ENCODE assay signal across 8 cellular contexts in the genomic region with DNA sequence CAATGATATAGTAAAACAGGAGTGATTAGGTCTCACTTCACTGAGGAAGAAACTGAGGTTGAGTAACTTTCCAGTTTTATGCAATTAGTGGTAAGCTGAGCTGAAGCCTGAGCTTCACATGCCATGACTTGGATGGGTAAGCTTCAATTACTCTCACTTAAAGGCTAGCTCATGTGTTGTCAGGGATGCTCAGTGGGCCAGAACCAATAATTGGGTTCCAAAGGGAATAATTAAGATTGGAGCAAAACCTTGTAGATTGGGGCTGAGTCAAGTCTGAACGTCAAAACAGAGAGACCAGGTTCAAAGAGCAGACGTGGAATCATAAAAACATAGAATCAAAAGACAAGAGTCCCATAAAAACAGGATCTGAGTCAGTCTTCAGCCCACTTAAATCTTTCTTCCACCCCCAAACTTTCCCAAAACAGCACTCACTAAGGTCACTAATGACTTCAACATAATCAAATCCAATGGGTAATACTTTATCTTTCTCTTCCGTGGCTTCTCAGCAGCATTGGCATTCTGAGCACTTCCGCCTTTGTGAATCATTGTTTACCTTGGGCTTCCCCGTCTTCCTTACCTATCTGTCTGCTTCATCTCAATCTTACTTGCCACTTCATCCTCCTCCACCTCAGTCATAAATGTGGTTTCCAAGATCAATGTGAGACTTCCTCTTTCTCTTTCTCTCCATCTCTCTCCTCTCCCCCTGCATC. TPM values are rescaled to one million over a fixed set of nuclear protein-coding genes. Genes with fewer than 3 reads are reported as not detected.
A peak's percentile ranks its signal among the peaks of the same experiment; 100 is the strongest.
DNase-seq lines count a peak whose midpoint lies in the region; ATAC-seq lines count a peak whose summit lies in the region.

No MANE protein-coding gene starts in this region.

- peak overlapping the region; percentile 35 for H3K4me3 Mint-ChIP-seq in activated T-cell treated with anti-CD3 and anti-CD28 coated beads, Interleukin-2, amount 50 U/mL, for 72 hours

- H3K9me3 Mint-ChIP-seq in activated T-cell treated with anti-CD3 and anti-CD28 coated beads, Interleukin-2, amount 50 U/mL, for 72 hours: peaks cover 2 to 3% of the 10 kb centered on the region in 2 donors

- peaks cover 24% of the 10 kb centered on the region for H3K4me1 Mint-ChIP-seq in activated T-cell treated with anti-CD3 and anti-CD28 coated beads, Interleukin-2, amount 50 U/mL, for 72 hours (ENCODE audit: low read depth)

- DNase-seq in stimulated activated CD4-positive, alpha-beta T cell treated with anti-CD3 and anti-CD28 coated beads, Interleukin-15, amount 100 ng/mL, for 24 hours: peak; percentile 37
- DNase-seq in stimulated activated CD4-positive, alpha-beta T cell treated with anti-CD3 and anti-CD28 coated beads, Interleukin-12 subunit alpha, Interleukin-12 subunit beta, amount 100 ng/mL, for 4 hours: no peak
- DNase-seq in activated T-cell treated with anti-CD3 and anti-CD28 coated beads, Interleukin-2, amount 50 U/mL, for 72 hours: peak; percentile 32 to 45
- DNase-seq in stimulated activated CD4-positive, alpha-beta T cell treated with anti-CD3 and anti-CD28 coated beads, Interleukin-4, amount 100 ng/mL, for 24 hours: peak; percentile 47
- DNase-seq in effector CD4-positive, alpha-beta T cell: no peak
- DNase-seq in NCI-H1048 (lab: John Stamatoyannopoulos, UW) (no peak), cortex of kidney (lab: John Stamatoyannopoulos, UW) (no peak)

- peak overlapping the region; percentile 9 for H3K27ac Mint-ChIP-seq in activated T-cell treated with anti-CD3 and anti-CD28 coated beads, Interleukin-2, amount 50 U/mL, for 72 hours

- no peaks in the 10 kb centered on the region for H3K36me3 Mint-ChIP-seq in activated T-cell treated with anti-CD3 and anti-CD28 coated beads, Interleukin-2, amount 50 U/mL, for 72 hours (ENCODE audit: insufficient read depth in 2 of 2)

- H3K27me3 Mint-ChIP-seq in activated T-cell treated with anti-CD3 and anti-CD28 coated beads, Interleukin-2, amount 50 U/mL, for 72 hours (ENCODE audit: low read depth): peaks cover 9% of the 10 kb centered on the region

- ATAC-seq in HG03139 (IDR thresholded peaks at IDR 0.05; ENCODE audit: unreplicated experiment): peak; percentile 81
- peak; percentile 90 to 92 for ATAC-seq in activated T-cell treated with anti-CD3 and anti-CD28 coated beads, Interleukin-2, amount 50 U/mL, for 72 hours (replicated peaks in 1 of 2)

RNA-seq across cellular contexts. Expression of gene EGFR, which starts 23.0 kb away (rescaled TPM):
- total RNA-seq in activated T-cell treated with anti-CD3 and anti-CD28 coated beads, Interleukin-2, amount 50 U/mL, for 72 hours: under 1 TPM in 1 of 2 donors, not detected in 1; 0.09 TPM

Comparison
In these comparisons a context has a peak if more than half of its experiments do, and no peak if none do; other contexts are left out.
1. DNase-seq: peak in stimulated activated CD4-positive, alpha-beta T cell treated with anti-CD3 and anti-CD28 coated beads, Interleukin-15, amount 100 ng/mL, for 24 hours (single experiment), activated T-cell treated with anti-CD3 and anti-CD28 coated beads, Interleukin-2, amount 50 U/mL, for 72 hours (2 of 2) and stimulated activated CD4-positive, alpha-beta T cell treated with anti-CD3 and anti-CD28 coated beads, Interleukin-4, amount 100 ng/mL, for 24 hours (single experiment); none in stimulated activated CD4-positive, alpha-beta T cell treated with anti-CD3 and anti-CD28 coated beads, Interleukin-12 subunit alpha, Interleukin-12 subunit beta, amount 100 ng/mL, for 4 hours (single experiment), effector CD4-positive, alpha-beta T cell (single experiment), NCI-H1048 (single experiment) and cortex of kidney (single experiment).